ENCODE assay signal across 23 cellular contexts in genomic region chr10:60537697-60538096, GRCh38.
A peak's percentile ranks its signal among the peaks of the same experiment; 100 is the strongest.
DNase-seq lines count a peak whose midpoint lies in the region; ATAC-seq, FAIRE-seq and TF ChIP-seq lines count a peak whose summit lies in the region.
"Had no signal": no experiment of that assay in that cellular context is flagged by ENCODE, and none has a peak within 500 bp of the region (broad histone marks: within the 10 kb centered on the region; RNA-seq: fewer than 3 reads in every experiment).

No MANE protein-coding gene starts in this region.

- no peaks in the 10 kb centered on the region for H3K9me3 ChIP-seq in K562 (replicated peaks; ENCODE audit: control insufficient read depth, insufficient read depth, low read depth, low read length)
- H3K9me3 ChIP-seq: upper lobe of right lung had no signal

- intact Hi-C loops in K562 (cut with micrococcal nuclease), result no loop called here

- H3K4me1 Mint-ChIP-seq in activated T-cell treated with anti-CD3 and anti-CD28 coated beads, Interleukin-2, amount 50 U/mL, for 24 hours (ENCODE audit: low read depth), result peaks cover 77% of the 10 kb centered on the region
- H3K4me1 Mint-ChIP-seq in stimulated activated effector memory CD8-positive, alpha-beta T cell treated with anti-CD3 and anti-CD28 coated beads, Interleukin-12 subunit alpha, Interleukin-12 subunit beta, amount 100 ng/mL, for 72 hours, result peaks cover 31% of the 10 kb centered on the region
- H3K4me1 Mint-ChIP-seq: activated naive CD4-positive, alpha-beta T cell treated with anti-CD3 and anti-CD28 coated beads, Interleukin-2, amount 10 ng/mL, durations not matched to agents 7 days and 5 days; CD4-positive, CD25-positive, alpha-beta regulatory T cell had no signal

- no peak overlapping the region for H3K27ac ChIP-seq in K562 (ENCODE audit: extremely low read depth, low read depth, low read length)
- H3K27ac ChIP-seq: foreskin keratinocyte, upper lobe of right lung had no signal

- FAIRE-seq in K562 (lab: Jason Lieb, UNC) (no peak), D721Med (lab: Jason Lieb, UNC) (no peak)

- TF ChIP-seq CTCF in K562 (IDR thresholded peaks at IDR 0.05 in 2 of 3, conservative IDR thresholded peaks at IDR 0.05 in 1 of 3; ENCODE audit: insufficient read depth in 2 of 3, low read depth in 1 of 3, low read length in 3 of 3) (no peak), D721Med (IDR thresholded peaks at IDR 0.05; ENCODE audit: insufficient read depth, missing control alignments) (no peak)

- TF ChIP-seq RAD21 in K562 (CRISPR knock-in tag; conservative IDR thresholded peaks at IDR 0.05 in 1 of 2, IDR thresholded peaks at IDR 0.05 in 1 of 2), result no peak

- no peaks in the 10 kb centered on the region for H3K4me1 ChIP-seq in K562 (replicated peaks in 1 of 2; ENCODE audit: control insufficient read depth in 2 of 2, insufficient read depth in 2 of 2, low read length in 2 of 2)
- H3K4me1 ChIP-seq: upper lobe of right lung had no signal

- in situ Hi-C loops in K562 (cut with MboI), result no loop called here

- H3K27me3 Mint-ChIP-seq in activated T-cell treated with anti-CD3 and anti-CD28 coated beads, Interleukin-2, amount 50 U/mL, for 24 hours, result no peaks in the 10 kb centered on the region
- H3K27me3 Mint-ChIP-seq: activated CD4-positive, alpha-beta T cell treated with anti-CD3 and anti-CD28 coated beads, Interleukin-2, amount 10 ng/mL, durations not matched to agents 7 days and 5 days; activated naive CD4-positive, alpha-beta T cell treated with anti-CD3 and anti-CD28 coated beads, Interleukin-2, amount 10 ng/mL, durations not matched to agents 7 days and 5 days; brain had no signal

- no peaks in the 10 kb centered on the region for H3K9me3 Mint-ChIP-seq in activated T-cell treated with anti-CD3 and anti-CD28 coated beads, Interleukin-2, amount 50 U/mL, for 24 hours
- H3K9me3 Mint-ChIP-seq in stimulated activated effector memory CD8-positive, alpha-beta T cell treated with anti-CD3 and anti-CD28 coated beads, Interleukin-12 subunit alpha, Interleukin-12 subunit beta, amount 100 ng/mL, for 72 hours, result no peaks in the 10 kb centered on the region
- H3K9me3 Mint-ChIP-seq: activated CD4-positive, alpha-beta T cell treated with anti-CD3 and anti-CD28 coated beads, Interleukin-2, amount 10 ng/mL, durations not matched to agents 7 days and 5 days; activated naive CD4-positive, alpha-beta T cell treated with anti-CD3 and anti-CD28 coated beads, Interleukin-2, amount 10 ng/mL, durations not matched to agents 7 days and 5 days; brain; nephron had no signal

- TF ChIP-seq POLR2A in K562 (conservative IDR thresholded peaks at IDR 0.05), result no peak

- H3K9ac ChIP-seq in K562 (ENCODE audit: insufficient read depth in 1 of 2, low read depth in 2 of 2, low read length in 2 of 2), result no peak overlapping the region

- 0% methylated on average over 1 of the region's 1 CpG for WGBS in K562 (ENCODE audit: insufficient coverage, low coverage, missing lambda C conversion rate)

- POLR2A ChIA-PET in K562 (lab: Yijun Ruan, JAX), result no interaction called here

- H4K20me1 ChIP-seq in K562 (replicated peaks; ENCODE audit: control insufficient read depth, insufficient read depth, low read length), result no peaks in the 10 kb centered on the region

- H3K4me3 ChIP-seq in K562, result no peak overlapping the region
- H3K4me3 ChIP-seq: upper lobe of right lung had no signal

- H3K4me3 Mint-ChIP-seq in activated T-cell treated with anti-CD3 and anti-CD28 coated beads, Interleukin-2, amount 50 U/mL, for 24 hours, result no peak overlapping the region
- no peak overlapping the region for H3K4me3 Mint-ChIP-seq in stimulated activated effector memory CD8-positive, alpha-beta T cell treated with anti-CD3 and anti-CD28 coated beads, Interleukin-12 subunit alpha, Interleukin-12 subunit beta, amount 100 ng/mL, for 72 hours
- H3K4me3 Mint-ChIP-seq: activated CD4-positive, alpha-beta T cell treated with anti-CD3 and anti-CD28 coated beads, Interleukin-2, amount 10 ng/mL, durations not matched to agents 7 days and 5 days; activated naive CD4-positive, alpha-beta T cell treated with anti-CD3 and anti-CD28 coated beads, Interleukin-2, amount 10 ng/mL, durations not matched to agents 7 days and 5 days; brain; CD4-positive, CD25-positive, alpha-beta regulatory T cell; mesothelial cell of epicardium; nephron had no signal

- no peak overlapping the region for H3K4me2 ChIP-seq in K562 (ENCODE audit: insufficient read depth, low read length)

- no peak overlapping the region for H2AFZ ChIP-seq in K562 (ENCODE audit: low read depth, low read length)

- no TSS peak for BruUV-seq in K562 (replicated peaks; lab: Mats Ljungman, UMichigan)

- TF ChIP-seq EP300 in K562 (IDR thresholded peaks at IDR 0.05; ENCODE audit: low read length), result no peak

- DNase-seq in activated T-cell treated with anti-CD3 and anti-CD28 coated beads, Interleukin-2, amount 50 U/mL, for 24 hours, result no peak
- no peak for DNase-seq in activated T-cell treated with anti-CD3 and anti-CD28 coated beads, Interleukin-2, amount 50 U/mL, for 48 hours
- DNase-seq in M059J (ENCODE audit: low read depth) (peak; percentile 42), K562 (ENCODE audit: extremely low read depth in 1 of 4, low spot score in 3 of 4) (no peak), D721Med (ENCODE audit: insufficient read length, low spot score) (no peak), NCI-H2171 (lab: John Stamatoyannopoulos, UW) (no peak)
- DNase-seq in stimulated activated effector memory CD8-positive, alpha-beta T cell treated with anti-CD3 and anti-CD28 coated beads, Interleukin-12 subunit alpha, Interleukin-12 subunit beta, amount 100 ng/mL, for 72 hours (ENCODE audit: low spot score in 2 of 2), result no peak
- DNase-seq: activated CD4-positive, alpha-beta T cell treated with anti-CD3 and anti-CD28 coated beads, Interleukin-2, amount 10 ng/mL, durations not matched to agents 7 days and 5 days; activated CD8-positive, alpha-beta memory T cell treated with anti-CD3 and anti-CD28 coated beads, Interleukin-2, amount 50 U/mL, for 48 hours; activated naive CD4-positive, alpha-beta T cell treated with anti-CD3 and anti-CD28 coated beads, Interleukin-2, amount 10 ng/mL, durations not matched to agents 7 days and 5 days; CD4-positive, CD25-positive, alpha-beta regulatory T cell; cortex of kidney; foreskin keratinocyte; left cardiac atrium; NCI-H2029; NCI-H446 treated with DMSO at 0.1 percent for 48 hours; NK-92 treated with Interleukin-12 subunit alpha and Interleukin-12 subunit beta, amount 100 ng/mL, for 24 hours; posterior cingulate gyrus; upper lobe of right lung had no signal

- CTCF ChIA-PET in K562 (lab: Yijun Ruan, JAX; ENCODE audit: low intra/inter-chr PET ratio), result no interaction called here

- H3K79me2 ChIP-seq in K562 (ENCODE audit: control insufficient read depth, insufficient read depth, low read length), result no peaks in the 10 kb centered on the region

- no peak for ATAC-seq in K562
- peak; percentile 70 for ATAC-seq in stimulated activated effector memory CD8-positive, alpha-beta T cell treated with anti-CD3 and anti-CD28 coated beads, Interleukin-12 subunit alpha, Interleukin-12 subunit beta, amount 100 ng/mL, for 72 hours
- no peak for ATAC-seq in GM19035 (IDR thresholded peaks at IDR 0.05; ENCODE audit: unreplicated experiment)
- ATAC-seq: foreskin keratinocyte, left cardiac atrium, upper lobe of right lung had no signal

- peaks cover 24% of the 10 kb centered on the region for H3K36me3 Mint-ChIP-seq in activated T-cell treated with anti-CD3 and anti-CD28 coated beads, Interleukin-2, amount 50 U/mL, for 24 hours (ENCODE audit: low read depth)
- H3K36me3 Mint-ChIP-seq in stimulated activated effector memory CD8-positive, alpha-beta T cell treated with anti-CD3 and anti-CD28 coated beads, Interleukin-12 subunit alpha, Interleukin-12 subunit beta, amount 100 ng/mL, for 72 hours, result no peaks in the 10 kb centered on the region
- H3K36me3 Mint-ChIP-seq: CD4-positive, CD25-positive, alpha-beta regulatory T cell had no signal

- peak overlapping the region; percentile 93 for H3K27ac Mint-ChIP-seq in activated T-cell treated with anti-CD3 and anti-CD28 coated beads, Interleukin-2, amount 50 U/mL, for 24 hours
- peak overlapping the region; percentile 22 for H3K27ac Mint-ChIP-seq in stimulated activated effector memory CD8-positive, alpha-beta T cell treated with anti-CD3 and anti-CD28 coated beads, Interleukin-12 subunit alpha, Interleukin-12 subunit beta, amount 100 ng/mL, for 72 hours
- H3K27ac Mint-ChIP-seq: activated CD4-positive, alpha-beta T cell treated with anti-CD3 and anti-CD28 coated beads, Interleukin-2, amount 10 ng/mL, durations not matched to agents 7 days and 5 days; activated naive CD4-positive, alpha-beta T cell treated with anti-CD3 and anti-CD28 coated beads, Interleukin-2, amount 10 ng/mL, durations not matched to agents 7 days and 5 days; CD4-positive, CD25-positive, alpha-beta regulatory T cell; mesothelial cell of epicardium; nephron had no signal

- no peaks in the 10 kb centered on the region for H3K27me3 ChIP-seq in K562 (ENCODE audit: control insufficient read depth in 2 of 2, insufficient read depth in 2 of 2, low read length in 2 of 2)
- H3K27me3 ChIP-seq: foreskin keratinocyte, upper lobe of right lung had no signal

- no peaks in the 10 kb centered on the region for H3K9me1 ChIP-seq in K562 (ENCODE audit: control insufficient read depth, insufficient read depth, low read length)

- H3K36me3 ChIP-seq in K562 (ENCODE audit: control insufficient read depth, insufficient read depth, low read length), result no peaks in the 10 kb centered on the region
- H3K36me3 ChIP-seq: upper lobe of right lung had no signal

TF ChIP-seq in K562, 482 proteins besides CTCF, POLR2A, EP300 and RAD21:
- TF ChIP-seq MAFG (tag; conservative IDR thresholded peaks at IDR 0.05) (peak; percentile 23; the same call in 1 of the 2 replicates), ZNF12 (CRISPR knock-in tag; IDR thresholded peaks at IDR 0.05) (no peak), ATF3 (IDR thresholded peaks at IDR 0.05) (peak; percentile 31; the same call in 1 of the 2 replicates), ATF3 (CRISPR knock-in tag; conservative IDR thresholded peaks at IDR 0.05) (no peak), FOSL1 (tag; conservative IDR thresholded peaks at IDR 0.05) (peak; percentile 49), DNMT1 (IDR thresholded peaks at IDR 0.05) (no peak)
